ENCODE assay signal across 1 cellular context in genomic region chr3:13039286-13039896, GRCh38.
A peak's percentile ranks its signal among the peaks of the same experiment; 100 is the strongest.
TF ChIP-seq lines count a peak whose summit lies in the region.

No MANE protein-coding gene starts in this region.

TF ChIP-seq in K562, 482 proteins besides CTCF, POLR2A, EP300 and RAD21:
- TF ChIP-seq TCFL5 (CRISPR knock-in tag; conservative IDR thresholded peaks at IDR 0.05) = no peak
- peak; percentile 27; the same call in 1 of the 2 replicates for TF ChIP-seq NFIC (IDR thresholded peaks at IDR 0.05)
